8 cellular contexts compared by ENCODE assay signal in genomic region chr17:45490615-45491433, GRCh38. TPM values are rescaled to one million over a fixed set of nuclear protein-coding genes. Genes with fewer than 3 reads are reported as not detected.
DNase-seq lines count a peak whose midpoint lies in the region; ATAC-seq and TF ChIP-seq lines count a peak whose summit lies in the region.
"Not testable (repeated sequence)": the region's sequence is repeated elsewhere in the genome, so short reads cannot be mapped to it uniquely, and the experiment has no call there.

Gene PLEKHM1, minus strand, starts transcription at chr17:45490721. Its CDS starts 8,237 bp downstream, at chr17:45482484.

- H3K27me3 ChIP-seq in left ventricle myocardium inferior (ENCODE audit: low read depth) = not testable (repeated sequence)

- not testable (repeated sequence) for H3K9me3 Mint-ChIP-seq in progenitor cell of endocrine pancreas (ENCODE audit: low read depth); type B pancreatic cell

- intact Hi-C loops in T-helper 2 cell treated with Interferon-gamma antibody and Interleukin-4, amounts not matched to agents 100 ng/mL and 5 ng/mL, for 36 hours (cut with micrococcal nuclease) = loop anchor here (10.0 kb wide), 1 partner anchor 76 kb away; no protein-coding TSS in a partner anchor
- intact Hi-C loops in left ventricle myocardium inferior (cut with micrococcal nuclease) = not testable (repeated sequence)

- H3K4me1 ChIP-seq in left ventricle myocardium inferior = peaks cover 33% of the 10 kb centered on the region

- H3K27ac ChIP-seq in left ventricle myocardium inferior (replicated peaks) = peak within 1 kb of the TSS; percentile 90

- H3K36me3 ChIP-seq in left ventricle myocardium inferior = not testable (repeated sequence)

- not testable (repeated sequence) for TF ChIP-seq CTCF in left ventricle myocardium inferior (IDR thresholded peaks at IDR 0.05; ENCODE audit: borderline replicate concordance); progenitor cell of endocrine pancreas (IDR thresholded peaks at IDR 0.05; ENCODE audit: unreplicated experiment); type B pancreatic cell (conservative IDR thresholded peaks at IDR 0.05)

- peak within 1 kb of the TSS; percentile 90 for H3K27ac Mint-ChIP-seq in progenitor cell of endocrine pancreas
- peak within 1 kb of the TSS; percentile 99 for H3K27ac Mint-ChIP-seq in type B pancreatic cell

- H3K4me3 ChIP-seq in left ventricle myocardium inferior = peak within 1 kb of the TSS; percentile 80

- DNase-seq in NCI-H1694 (lab: John Stamatoyannopoulos, UW) (peak; percentile 25), amygdala (lab: John Stamatoyannopoulos, UW) (peak in 55 of 56 donors; percentile 11 to 89 (median 62)), left ventricle myocardium inferior (peak; percentile 91), progenitor cell of endocrine pancreas (ENCODE audit: low spot score, unreplicated experiment) (peak; percentile 64), type B pancreatic cell (ENCODE audit: extremely low spot score, unreplicated experiment) (peak; percentile 89)

- H3K9me3 ChIP-seq in left ventricle myocardium inferior (replicated peaks) = not testable (repeated sequence)

- ATAC-seq in GM18498 (IDR thresholded peaks at IDR 0.05; ENCODE audit: unreplicated experiment) (peak; percentile 96), HG02884 (IDR thresholded peaks at IDR 0.05; ENCODE audit: unreplicated experiment) (peak; percentile 88)

- not testable (repeated sequence) for H3K27me3 Mint-ChIP-seq in progenitor cell of endocrine pancreas, type B pancreatic cell

- H3K4me3 Mint-ChIP-seq in progenitor cell of endocrine pancreas (ENCODE audit: low read depth) (peak within 1 kb of the TSS; percentile 84), type B pancreatic cell (peak within 1 kb of the TSS; percentile 93)

- not testable (repeated sequence) for H3K36me3 Mint-ChIP-seq in progenitor cell of endocrine pancreas (ENCODE audit: insufficient read depth); type B pancreatic cell

- H3K4me1 Mint-ChIP-seq in progenitor cell of endocrine pancreas (ENCODE audit: low read depth) = not testable (repeated sequence)
- peaks cover 13% of the 10 kb centered on the region for H3K4me1 Mint-ChIP-seq in type B pancreatic cell (ENCODE audit: unreplicated experiment)

RNA-seq across cellular contexts. Expression of gene PLEKHM1, which starts in this region (rescaled TPM):
- total RNA-seq in T-helper 2 cell treated with Interferon-gamma antibody and Interleukin-4, amounts not matched to agents 100 ng/mL and 5 ng/mL, for 36 hours = 41.1 and 48.7 TPM in 2 replicates
- total RNA-seq in left ventricle myocardium inferior (27.3 TPM), progenitor cell of endocrine pancreas (30.1 and 34.5 TPM in 2 replicates), type B pancreatic cell (ENCODE audit: low replicate concordance) (42.1 and 63.1 TPM in 2 replicates)

Comparison
In these comparisons a context has a peak if more than half of its experiments do, and no peak if none do; other contexts are left out.
1. Peak in every context shown above with its lines: DNase-seq, ATAC-seq, H3K4me3 ChIP-seq and H3K27ac ChIP-seq.
2. DNase-seq: peak in every context shown above with its lines; median percentile 91 in left ventricle myocardium inferior; 89 in type B pancreatic cell; 64 in progenitor cell of endocrine pancreas; 62 in amygdala; 25 in NCI-H1694.